Comparison of ENCODE assay signal across 8 cellular contexts in genomic region chr5:32713396-32714381, GRCh38. TPM values are rescaled to one million over a fixed set of nuclear protein-coding genes. Genes with fewer than 3 reads are reported as not detected.
A peak's percentile ranks its signal among the peaks of the same experiment; 100 is the strongest.
DNase-seq lines count a peak whose midpoint lies in the region; ATAC-seq and TF ChIP-seq lines count a peak whose summit lies in the region.

No MANE protein-coding gene starts in this region.

- peak overlapping the region; percentile 94 to 97 for H3K27ac ChIP-seq in ascending aorta

- intact Hi-C loops in ascending aorta (cut with DNase I): loop anchor here (5.0 kb wide), 2 partner anchors 469 to 709 kb away; no protein-coding TSS in a partner anchor

- no peak overlapping the region for H3K9ac ChIP-seq in iPS-15b (ENCODE audit: low read depth, low read length)
- peak overlapping the region; percentile 84 for H3K9ac ChIP-seq in skeletal muscle satellite cell (ENCODE audit: low read depth, low read length)

- H3K4me3 ChIP-seq in H7 (ENCODE audit: insufficient read depth, low read depth, low read length): peak overlapping the region; percentile 28; the same call in 1 of the 2 replicates
- H3K4me3 ChIP-seq in ascending aorta: peak overlapping the region; percentile 71 to 85
- H3K4me3 ChIP-seq in iPS-15b (ENCODE audit: low read depth, low read length): peak overlapping the region; percentile 58
- peak overlapping the region; percentile 84 for H3K4me3 ChIP-seq in skeletal muscle satellite cell (ENCODE audit: low read length)

- no peak for TF ChIP-seq CTCF in ascending aorta (IDR thresholded peaks at IDR 0.05)

- DNase-seq in H7 (peak; percentile 88), ascending aorta (ENCODE audit: low spot score in 2 of 2) (peak in 1 of 2 donors; percentile 71)
- no peak for DNase-seq in activated CD4-positive, alpha-beta T cell treated with anti-CD3 and anti-CD28 coated beads, Interleukin-2, amount 50 U/mL, for 48 hours

- peaks cover 0 to 4% of the 10 kb centered on the region in 2 donors for H3K4me1 ChIP-seq in ascending aorta
- H3K4me1 ChIP-seq in iPS-15b (ENCODE audit: control insufficient read depth, insufficient read depth, low read length): peaks cover 2% of the 10 kb centered on the region
- peaks cover 34% of the 10 kb centered on the region for H3K4me1 ChIP-seq in skeletal muscle satellite cell (ENCODE audit: control insufficient read depth, insufficient read depth, low read length)

- H3K9me3 ChIP-seq in ascending aorta (peaks cover 0 to 9% of the 10 kb centered on the region in 2 donors), iPS-15b (ENCODE audit: control insufficient read depth, insufficient read depth, low read length) (no peaks in the 10 kb centered on the region), skeletal muscle satellite cell (replicated peaks; ENCODE audit: low read length) (no peaks in the 10 kb centered on the region)

- peak overlapping the region; percentile 97 for H3K4me2 ChIP-seq in skeletal muscle satellite cell (ENCODE audit: low read length)

- peaks cover 71% of the 10 kb centered on the region for H3K27me3 ChIP-seq in H7 (ENCODE audit: control insufficient read depth, insufficient read depth, low read length)
- no peaks in the 10 kb centered on the region for H3K27me3 ChIP-seq in ascending aorta
- peaks cover 77% of the 10 kb centered on the region for H3K27me3 ChIP-seq in iPS-15b (ENCODE audit: control insufficient read depth, insufficient read depth, low read length)
- H3K27me3 ChIP-seq in skeletal muscle satellite cell (ENCODE audit: control insufficient read depth, insufficient read depth, low read length): peaks cover 7% of the 10 kb centered on the region

- no peaks in the 10 kb centered on the region for H3K36me3 ChIP-seq in H7 (replicated peaks; ENCODE audit: control insufficient read depth, insufficient read depth, low read length)
- H3K36me3 ChIP-seq in ascending aorta: no peaks in the 10 kb centered on the region
- H3K36me3 ChIP-seq in iPS-15b (ENCODE audit: control insufficient read depth, insufficient read depth, low read length): no peaks in the 10 kb centered on the region
- H3K36me3 ChIP-seq in skeletal muscle satellite cell (ENCODE audit: insufficient read depth, low read length): no peaks in the 10 kb centered on the region

- ATAC-seq in GM21367 (IDR thresholded peaks at IDR 0.05; ENCODE audit: unreplicated experiment): no peak
- ATAC-seq in GM18870 (IDR thresholded peaks at IDR 0.05; ENCODE audit: unreplicated experiment): no peak
- ATAC-seq in GM21825 (IDR thresholded peaks at IDR 0.05; ENCODE audit: unreplicated experiment): no peak

RNA-seq across cellular contexts. Expression of gene NPR3, which starts 2.6 kb away (rescaled TPM):
- 0.04 and 0.07 TPM in 2 replicates for total RNA-seq in H7 (2014; rRNA removed; shearing (Covaris generic))
- 3.5 TPM for total RNA-seq in ascending aorta
- total RNA-seq in skeletal muscle satellite cell (2012; rRNA removed): 44.1 and 50.9 TPM in 2 replicates

Comparison
In these comparisons a context has a peak if more than half of its experiments do, and no peak if none do; other contexts are left out.
1. H3K4me3 ChIP-seq: peak in every context shown above with its lines; median percentile 84 in skeletal muscle satellite cell; 78 in ascending aorta; 58 in iPS-15b; 28 in H7.